ENCODE assay signal across 3 cellular contexts in genomic region chr6:12730809-12731208, GRCh38. TPM values are rescaled to one million over a fixed set of nuclear protein-coding genes. Genes with fewer than 3 reads are reported as not detected.
"Had no signal": no experiment of that assay in that cellular context is flagged by ENCODE, and none has a peak within 500 bp of the region (broad histone marks: within the 10 kb centered on the region; RNA-seq: fewer than 3 reads in every experiment).

No MANE protein-coding gene starts in this region.

RNA-seq across cellular contexts. Expression of gene PHACTR1, which starts 14.2 kb away (rescaled TPM):
- total RNA-seq: HT-29, IMR-90 had no signal
- polyA plus RNA-seq: HepG2, IMR-90 had no signal
